Comparison of ENCODE assay signal across 9 cellular contexts in genomic region chr3:143974877-143975238, GRCh38. TPM values are rescaled to one million over a fixed set of nuclear protein-coding genes. Genes with fewer than 3 reads are reported as not detected.
DNase-seq lines count a peak whose midpoint lies in the region; ATAC-seq, FAIRE-seq and TF ChIP-seq lines count a peak whose summit lies in the region.
"Had no signal": no experiment of that assay in that cellular context is flagged by ENCODE, and none has a peak within 500 bp of the region (broad histone marks: within the 10 kb centered on the region; RNA-seq: fewer than 3 reads in every experiment).

No MANE protein-coding gene starts in this region.

- no peak for DNase-seq in activated naive CD4-positive, alpha-beta T cell treated with Interleukin-2 at 50 U/mL for 16 hours
- DNase-seq in ascending aorta (ENCODE audit: low spot score in 2 of 2) (no peak), HepG2 (ENCODE audit: low spot score) (no peak), transverse colon (no peak), SW480 (ENCODE audit: low spot score) (no peak), NCI-H345 (lab: John Stamatoyannopoulos, UW) (no peak)
- DNase-seq: stimulated activated CD8-positive, alpha-beta memory T cell treated with anti-CD3 and anti-CD28 coated beads, Interleukin-4, amount 100 ng/mL, for 48 hours had no signal

- no peak for FAIRE-seq in HepG2 (lab: Jason Lieb, UNC)

- H3K4me2 ChIP-seq in HepG2 (ENCODE audit: low read depth, low read length) = peak overlapping the region; percentile 82

- H3K27ac ChIP-seq in ascending aorta = peak overlapping the region; percentile 97 to 98
- H3K27ac ChIP-seq in HepG2 (ENCODE audit: extremely low read length, insufficient read depth, low read length) = peak overlapping the region; percentile 39
- peak overlapping the region; percentile 27 to 100 (median 97) for H3K27ac ChIP-seq in transverse colon

- TF ChIP-seq POLR2A in HepG2 (IDR thresholded peaks at IDR 0.05; ENCODE audit: insufficient read depth in 1 of 2, low read depth in 2 of 2, low read length in 2 of 2) = no peak
- no peak for TF ChIP-seq POLR2A in transverse colon (IDR thresholded peaks at IDR 0.05)

- H4K20me1 ChIP-seq in HepG2 (ENCODE audit: insufficient read depth, low read length) = no peaks in the 10 kb centered on the region

- H2AFZ ChIP-seq in HepG2 (ENCODE audit: low read length) = no peak overlapping the region

- peak overlapping the region; percentile 92 for H3K27ac Mint-ChIP-seq in activated naive CD4-positive, alpha-beta T cell treated with anti-CD3 and anti-CD28 coated beads, Interleukin-2, amount 50 U/mL, for 24 hours

- CTCF ChIA-PET in HepG2 (lab: Yijun Ruan, JAX; ENCODE audit: low intra/inter-chr PET ratio, low total read pairs) = no interaction called here

- H3K4me3 ChIP-seq in ascending aorta (peak overlapping the region; percentile 79 to 94), HepG2 (replicated peaks in 1 of 3; ENCODE audit: insufficient read depth in 1 of 3, low read depth in 2 of 3, low read length in 3 of 3) (peak overlapping the region; percentile 72 to 80 (median 77); a peak in 5 of 6 replicates), transverse colon (peak overlapping the region in 3 of 4 donors; percentile 63 to 81 (median 81))

- peak overlapping the region; percentile 45; the same call in 1 of the 2 replicates for H3K9ac ChIP-seq in HepG2 (ENCODE audit: insufficient read depth, low read depth, low read length)

- peaks cover 55% of the 10 kb centered on the region for H3K79me2 ChIP-seq in HepG2 (ENCODE audit: insufficient read depth, low read length)

- no peaks in the 10 kb centered on the region for H3K27me3 Mint-ChIP-seq in activated naive CD4-positive, alpha-beta T cell treated with anti-CD3 and anti-CD28 coated beads, Interleukin-2, amount 50 U/mL, for 24 hours

- TF ChIP-seq EP300 in HepG2 (IDR thresholded peaks at IDR 0.05; ENCODE audit: low read depth in 2 of 2, low read length in 2 of 2) (no peak), HepG2 (CRISPR knock-in tag; IDR thresholded peaks at IDR 0.05; ENCODE audit: borderline replicate concordance) (no peak), transverse colon (IDR thresholded peaks at IDR 0.05; ENCODE audit: low read depth) (no peak)

- H3K36me3 ChIP-seq in ascending aorta (no peaks in the 10 kb centered on the region), HepG2 (replicated peaks in 1 of 2; ENCODE audit: control insufficient read depth in 1 of 2, insufficient read depth in 2 of 2, low read length in 2 of 2) (no peaks in the 10 kb centered on the region), transverse colon (no peaks in the 10 kb centered on the region)

- no peak for TF ChIP-seq RAD21 in HepG2 (CRISPR knock-in tag; IDR thresholded peaks at IDR 0.05)

- peaks cover 0 to 6% of the 10 kb centered on the region in 2 donors for H3K4me1 ChIP-seq in ascending aorta
- H3K4me1 ChIP-seq in HepG2 (ENCODE audit: insufficient read depth, low read length) = peaks cover 32% of the 10 kb centered on the region
- H3K4me1 ChIP-seq in transverse colon = peaks cover 0 to 62% (median 18%) of the 10 kb centered on the region in 4 donors

- peaks cover 64% of the 10 kb centered on the region for H3K4me1 Mint-ChIP-seq in activated naive CD4-positive, alpha-beta T cell treated with anti-CD3 and anti-CD28 coated beads, Interleukin-2, amount 50 U/mL, for 24 hours

- no peaks in the 10 kb centered on the region for H3K9me3 Mint-ChIP-seq in activated naive CD4-positive, alpha-beta T cell treated with anti-CD3 and anti-CD28 coated beads, Interleukin-2, amount 50 U/mL, for 24 hours

- H3K9me3 ChIP-seq in ascending aorta (no peaks in the 10 kb centered on the region), HepG2 (ENCODE audit: low read length) (no peaks in the 10 kb centered on the region), transverse colon (no peaks in the 10 kb centered on the region)

- no TSS peak for BruUV-seq in HepG2 (replicated peaks; lab: Mats Ljungman, UMichigan)

- POLR2A ChIA-PET in HepG2 (lab: Yijun Ruan, JAX) = no interaction called here

- in situ Hi-C loops in HepG2 (cut with HindIII; ENCODE audit: extremely low pct_ligation_motif_present, low pct_unique_long_range_greater_than_20kb) (no loop called here), transverse colon (cut with MboI; ENCODE audit: low pct_ligation_motif_present in 1 of 4, low pct_unique_long_range_greater_than_20kb in 1 of 4, low sequenced_read_pairs in 3 of 4) (loop anchor here in 1 of 4 donors (25.0 kb wide), 1 partner anchor 213 kb away; no protein-coding TSS in a partner anchor)

- WGBS in HepG2 (ENCODE audit: low lambda C conversion rate) = 8% methylated on average over 2 of the region's 2 CpGs
- 27 to 42% methylated on average over 2 of the region's 2 CpGs for WGBS in transverse colon (ENCODE audit: low coverage in 1 of 2), 2 donors

- ATAC-seq in HepG2 = no peak
- ATAC-seq in GM19455 (IDR thresholded peaks at IDR 0.05; ENCODE audit: unreplicated experiment) = no peak

- peak overlapping the region; percentile 99 for H3K4me3 Mint-ChIP-seq in activated naive CD4-positive, alpha-beta T cell treated with anti-CD3 and anti-CD28 coated beads, Interleukin-2, amount 50 U/mL, for 24 hours

- H3K27me3 ChIP-seq in ascending aorta = no peaks in the 10 kb centered on the region
- H3K27me3 ChIP-seq in HepG2 (ENCODE audit: control insufficient read depth in 1 of 2, insufficient read depth in 2 of 2, low read length in 2 of 2) = no peaks in the 10 kb centered on the region
- H3K27me3 ChIP-seq in transverse colon = no peaks in the 10 kb centered on the region

- H3K36me3 Mint-ChIP-seq in activated naive CD4-positive, alpha-beta T cell treated with anti-CD3 and anti-CD28 coated beads, Interleukin-2, amount 50 U/mL, for 24 hours = no peaks in the 10 kb centered on the region

- TF ChIP-seq CTCF in ascending aorta (IDR thresholded peaks at IDR 0.05) (no peak), HepG2 (CRISPR knock-in tag; IDR thresholded peaks at IDR 0.05) (no peak), transverse colon (IDR thresholded peaks at IDR 0.05) (no peak)

- intact Hi-C loops in ascending aorta (cut with DNase I) (loop anchor here (5.0 to 10.0 kb wide), 4 partner anchors 132 to 1763 kb away; partner anchors contain the start of gene XRN1), HepG2 (cut with micrococcal nuclease; ENCODE audit: unreplicated experiment) (loop anchor here (5.0 kb wide), 1 partner anchor 797 kb away; no protein-coding TSS in a partner anchor), transverse colon (cut with DNase I; ENCODE audit: low total_unique reads) (loop anchor here (10.0 kb wide), 1 partner anchor 300 kb away; no protein-coding TSS in a partner anchor)

TF ChIP-seq in HepG2, 621 proteins besides CTCF, POLR2A, EP300 and RAD21 (continues in another document):
- no peak for TF ChIP-seq ETS1 (CRISPR knock-in tag; IDR thresholded peaks at IDR 0.05)
- TF ChIP-seq ZSCAN30 (CRISPR knock-in tag; IDR thresholded peaks at IDR 0.05) = no peak
- TF ChIP-seq RCOR2 (CRISPR knock-in tag; IDR thresholded peaks at IDR 0.05) = no peak
- no peak for TF ChIP-seq ZSCAN21 (CRISPR knock-in tag; IDR thresholded peaks at IDR 0.05; ENCODE audit: borderline replicate concordance)
- TF ChIP-seq, protein P1, sequence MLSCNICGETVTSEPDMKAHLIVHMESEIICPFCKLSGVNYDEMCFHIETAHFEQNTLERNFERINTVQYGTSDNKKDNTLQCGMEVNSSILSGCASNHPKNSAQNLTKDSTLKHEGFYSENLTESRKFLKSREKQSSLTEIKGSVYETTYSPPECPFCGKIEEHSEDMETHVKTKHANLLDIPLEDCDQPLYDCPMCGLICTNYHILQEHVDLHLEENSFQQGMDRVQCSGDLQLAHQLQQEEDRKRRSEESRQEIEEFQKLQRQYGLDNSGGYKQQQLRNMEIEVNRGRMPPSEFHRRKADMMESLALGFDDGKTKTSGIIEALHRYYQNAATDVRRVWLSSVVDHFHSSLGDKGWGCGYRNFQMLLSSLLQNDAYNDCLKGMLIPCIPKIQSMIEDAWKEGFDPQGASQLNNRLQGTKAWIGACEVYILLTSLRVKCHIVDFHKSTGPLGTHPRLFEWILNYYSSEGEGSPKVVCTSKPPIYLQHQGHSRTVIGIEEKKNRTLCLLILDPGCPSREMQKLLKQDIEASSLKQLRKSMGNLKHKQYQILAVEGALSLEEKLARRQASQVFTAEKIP (CRISPR knock-in tag; IDR thresholded peaks at IDR 0.05; ENCODE audit: borderline replicate concordance) = no peak

RNA-seq across cellular contexts. Expression of gene DIPK2A, which starts 3.2 kb away (rescaled TPM):
- total RNA-seq in ascending aorta (318 TPM), HepG2 (2016; rRNA removed; fragmentation: Illumina TruSeq; extraction: Trizol) (3.3 and 8.0 TPM in 2 replicates), transverse colon (10 to 100 TPM; 10.1 to 28.3 (median 17.0) TPM)
- 17.2 and 18.6 TPM in 2 replicates for total RNA-seq in HepG2 (2016; cell fraction: cytosol; rRNA removed; fragmentation: Illumina TruSeq; extraction: Trizol; ENCODE audit: low read depth)
- 3.1 and 7.8 TPM in 2 replicates for total RNA-seq in HepG2 (2016; cell fraction: insoluble cytoplasmic fraction; rRNA removed; fragmentation: Illumina TruSeq; extraction: Trizol)
- 6.8 and 7.4 TPM in 2 replicates for total RNA-seq in HepG2 (2016; cell fraction: membrane; rRNA removed; fragmentation: Illumina TruSeq; extraction: Trizol)
- total RNA-seq in HepG2 (2016; cell fraction: nucleus; rRNA removed; fragmentation: Illumina TruSeq; extraction: Trizol) = 10.5 and 11.3 TPM in 2 replicates
- polyA plus RNA-seq in HepG2 (2011; rRNA removed) = 4.1 and 5.8 TPM in 2 replicates
- 4.0 and 6.9 TPM in 2 replicates for polyA plus RNA-seq in HepG2 (2011; cell fraction: cytosol; rRNA removed)
- polyA plus RNA-seq in HepG2 (2011; cell fraction: nucleus; rRNA removed) = 8.8 and 14.0 TPM in 2 replicates
- 6.9 and 8.8 TPM in 2 replicates for polyA plus RNA-seq in HepG2 (2012)
- 0.35 and 0.37 TPM in 2 replicates for polyA plus RNA-seq in HepG2 (2016; cell fraction: cytosol; fragmentation: Illumina TruSeq; extraction: Trizol; ENCODE audit: low read depth)
- 3.8 and 4.1 TPM in 2 replicates for polyA plus RNA-seq in HepG2 (2016; cell fraction: insoluble cytoplasmic fraction; fragmentation: Illumina TruSeq; extraction: Trizol; ENCODE audit: low read depth)
- 1.00 and 1.1 TPM in 2 replicates for polyA plus RNA-seq in HepG2 (2016; cell fraction: membrane; fragmentation: Illumina TruSeq; extraction: Trizol; ENCODE audit: low read depth)
- 12.4 and 14.3 TPM in 2 replicates for polyA plus RNA-seq in HepG2 (2016; cell fraction: nucleus; fragmentation: Illumina TruSeq; extraction: Trizol; ENCODE audit: insufficient read depth, low read depth)
- polyA minus RNA-seq in HepG2 (2011; rRNA and poly(A)+ RNA removed; ENCODE audit: low replicate concordance) = 35.4 and 74.5 TPM in 2 replicates
- 27.0 and 28.7 TPM in 2 replicates for polyA minus RNA-seq in HepG2 (2011; cell fraction: cytosol; rRNA and poly(A)+ RNA removed)
- polyA minus RNA-seq in HepG2 (2011; cell fraction: nucleus; rRNA and poly(A)+ RNA removed) = 32.8 and 47.2 TPM in 2 replicates

Comparison
In these comparisons a context has a peak if more than half of its experiments do, and no peak if none do; other contexts are left out.
1. H3K27ac ChIP-seq: peak in every context shown above with its lines; median percentile 98 in ascending aorta; 97 in transverse colon; 39 in HepG2.
2. RNA of gene DIPK2A, which starts 3.2 kb away (total RNA-seq): 318 TPM in ascending aorta (single experiment); 10.1 to 28.3 TPM in transverse colon and 3.1 to 18.6 TPM in HepG2; every median in the first group is over 10 times any median in the second.
3. Peak in every context shown above with its lines, with median percentiles within 50 percentile points of each other: H3K4me3 ChIP-seq.